ENCODE assay signal across 8 cellular contexts in genomic region chr14:35121887-35122695, GRCh38. TPM values are rescaled to one million over a fixed set of nuclear protein-coding genes. Genes with fewer than 3 reads are reported as not detected.
DNase-seq lines count a peak whose midpoint lies in the region; ATAC-seq and TF ChIP-seq lines count a peak whose summit lies in the region.

TSS of gene PPP2R3C (minus strand) at chr14:35121990. CDS start at chr14:35121959, 31 bp downstream.
TSS of gene PRORP (plus strand) at chr14:35122552. CDS start at chr14:35123246, 694 bp downstream.

- H2AFZ ChIP-seq in DND-41 (ENCODE audit: low read depth, low read length) (peak within 1 kb of the TSS; percentile 88), GM23248 (peak within 1 kb of the TSS; percentile 97)

- TF ChIP-seq CTCF in DND-41 (IDR thresholded peaks at IDR 0.05; ENCODE audit: borderline replicate concordance, extremely low read depth, low read length, poor library complexity, severe bottlenecking) = no peak

- H3K9me3 Mint-ChIP-seq in activated T-helper 1 cell treated with anti-CD3 and anti-CD28 coated beads, Interleukin-12 subunit alpha, Interleukin-12 subunit beta, Interleukin-2, Interleukin-4 antibody, amounts not matched to agents 30 ng/mL and 10 ng/mL and 1 ng/mL, durations not matched to agents 14 hours and 24 hours and 36 hours = no peaks in the 10 kb centered on the region
- no peaks in the 10 kb centered on the region for H3K9me3 Mint-ChIP-seq in naive B cell
- H3K9me3 Mint-ChIP-seq in stimulated activated memory B cell treated with anti-CD40 and anti-IgM and Interleukin-4, amounts not matched to agents 10 μg/mL and 1 μg/mL and 100 μg/mL, for 72 hours = no peaks in the 10 kb centered on the region

- no peaks in the 10 kb centered on the region for H3K9me3 ChIP-seq in DND-41 (ENCODE audit: insufficient read depth, low read length, severe bottlenecking)
- no peaks in the 10 kb centered on the region for H3K9me3 ChIP-seq in GM23248 (ENCODE audit: low read depth)

- H3K4me1 ChIP-seq in DND-41 (ENCODE audit: insufficient read depth, low read length) (peaks cover 69% of the 10 kb centered on the region), GM23248 (ENCODE audit: insufficient read depth) (peaks cover 12% of the 10 kb centered on the region; the same call in 1 of the 2 replicates)

- WGBS in GM23248 (ENCODE audit: low coverage in 1 of 2, low lambda C conversion rate in 2 of 2, missing lambda C conversion rate in 2 of 2), 2 experiments = 1 to 2% methylated on average over 57 of the region's 57 CpGs

- peak within 1 kb of the TSS; percentile 98 for H3K27ac ChIP-seq in DND-41 (ENCODE audit: low read length)
- peak within 1 kb of the TSS; percentile 93 for H3K27ac ChIP-seq in GM23248

- no peaks in the 10 kb centered on the region for H3K27me3 ChIP-seq in DND-41 (ENCODE audit: insufficient read depth, low read length, poor library complexity)
- H3K27me3 ChIP-seq in GM23248 (replicated peaks; ENCODE audit: insufficient read depth) = no peaks in the 10 kb centered on the region

- H3K4me3 ChIP-seq in DND-41 (ENCODE audit: low read depth in 1 of 2, low read length in 2 of 2) = peak within 1 kb of the TSS; percentile 62 to 84
- H3K4me3 ChIP-seq in GM23248 = peak within 1 kb of the TSS; percentile 80

- H3K4me2 ChIP-seq in DND-41 (ENCODE audit: insufficient read depth, low read length) (peak within 1 kb of the TSS; percentile 72), GM23248 (ENCODE audit: unreplicated experiment) (peak within 1 kb of the TSS; percentile 97)

- H4K20me1 ChIP-seq in DND-41 (ENCODE audit: insufficient read depth, low read length) = peaks cover under 1% of the 10 kb centered on the region; the same call in 1 of the 2 replicates
- H4K20me1 ChIP-seq in GM23248 (ENCODE audit: insufficient read depth) = no peaks in the 10 kb centered on the region

- H3K27ac Mint-ChIP-seq in activated T-helper 1 cell treated with anti-CD3 and anti-CD28 coated beads, Interleukin-12 subunit alpha, Interleukin-12 subunit beta, Interleukin-2, Interleukin-4 antibody, amounts not matched to agents 30 ng/mL and 10 ng/mL and 1 ng/mL, durations not matched to agents 14 hours and 24 hours and 36 hours = peak within 1 kb of the TSS; percentile 100
- peak within 1 kb of the TSS; percentile 100 for H3K27ac Mint-ChIP-seq in naive B cell
- H3K27ac Mint-ChIP-seq in stimulated activated memory B cell treated with anti-CD40 and anti-IgM and Interleukin-4, amounts not matched to agents 10 μg/mL and 1 μg/mL and 100 μg/mL, for 72 hours = peak within 1 kb of the TSS; percentile 100

- peaks cover 72% of the 10 kb centered on the region for H3K79me2 ChIP-seq in DND-41 (ENCODE audit: insufficient read depth, low read length)
- H3K79me2 ChIP-seq in GM23248 (ENCODE audit: insufficient read depth) = peaks cover 66% of the 10 kb centered on the region

- intact Hi-C loops in activated T-helper 1 cell treated with anti-CD3 and anti-CD28 coated beads, Interleukin-12 subunit alpha, Interleukin-12 subunit beta, Interleukin-2, Interleukin-4 antibody, amounts not matched to agents 30 ng/mL and 10 ng/mL and 1 ng/mL, durations not matched to agents 14 hours and 24 hours and 36 hours (cut with micrococcal nuclease) = loop anchor here (1.0 to 10.0 kb wide), 15 partner anchors 19 to 1203 kb away; partner anchors contain the start of genes BRMS1L, FAM177A1, INSM2 and MBIP

- no peaks in the 10 kb centered on the region for H3K27me3 Mint-ChIP-seq in activated T-helper 1 cell treated with anti-CD3 and anti-CD28 coated beads, Interleukin-12 subunit alpha, Interleukin-12 subunit beta, Interleukin-2, Interleukin-4 antibody, amounts not matched to agents 30 ng/mL and 10 ng/mL and 1 ng/mL, durations not matched to agents 14 hours and 24 hours and 36 hours (ENCODE audit: insufficient read depth)
- H3K27me3 Mint-ChIP-seq in naive B cell = no peaks in the 10 kb centered on the region
- H3K27me3 Mint-ChIP-seq in stimulated activated memory B cell treated with anti-CD40 and anti-IgM and Interleukin-4, amounts not matched to agents 10 μg/mL and 1 μg/mL and 100 μg/mL, for 72 hours = no peaks in the 10 kb centered on the region

- in situ Hi-C loops in GM23248 (cut with MboI) = no loop called here

- H3K4me1 Mint-ChIP-seq in activated T-helper 1 cell treated with anti-CD3 and anti-CD28 coated beads, Interleukin-12 subunit alpha, Interleukin-12 subunit beta, Interleukin-2, Interleukin-4 antibody, amounts not matched to agents 30 ng/mL and 10 ng/mL and 1 ng/mL, durations not matched to agents 14 hours and 24 hours and 36 hours (ENCODE audit: low read depth) = peaks cover 61% of the 10 kb centered on the region
- H3K4me1 Mint-ChIP-seq in naive B cell = peaks cover 31 to 71% (median 66%) of the 10 kb centered on the region in 3 donors
- H3K4me1 Mint-ChIP-seq in stimulated activated memory B cell treated with anti-CD40 and anti-IgM and Interleukin-4, amounts not matched to agents 10 μg/mL and 1 μg/mL and 100 μg/mL, for 72 hours = peaks cover 57% of the 10 kb centered on the region

- H3K36me3 ChIP-seq in DND-41 (ENCODE audit: insufficient read depth, low read length) (peaks cover 15% of the 10 kb centered on the region; the same call in 1 of the 2 replicates), GM23248 (ENCODE audit: low read depth) (no peaks in the 10 kb centered on the region)

- DNase-seq in DND-41 = peak; percentile 93
- DNase-seq in GM23248 = peak; percentile 94
- DNase-seq in Kasumi-1 (lab: John Stamatoyannopoulos, UW) = peak; percentile 92
- peak; percentile 92 for DNase-seq in RPMI7951 (ENCODE audit: low read depth)
- DNase-seq in activated T-helper 1 cell treated with anti-CD3 and anti-CD28 coated beads, Interleukin-12 subunit alpha, Interleukin-12 subunit beta, Interleukin-2, Interleukin-4 antibody, amounts not matched to agents 30 ng/mL and 10 ng/mL and 1 ng/mL, durations not matched to agents 14 hours and 24 hours and 36 hours (ENCODE audit: low spot score) = peak; percentile 88
- peak; percentile 91 for DNase-seq in fibroblast of gingiva (ENCODE audit: low read depth)
- peak; percentile 93 for DNase-seq in naive B cell

- peaks cover 13% of the 10 kb centered on the region; the same call in 1 of the 2 replicates for H3F3A ChIP-seq in GM23248 (ENCODE audit: insufficient read depth)

- ATAC-seq in DND-41 (ENCODE audit: insufficient read depth, low read depth) (peak; percentile 83), naive B cell (ENCODE audit: low read depth in 2 of 2) (peak; percentile 85)
- ATAC-seq in stimulated activated memory B cell treated with anti-CD40 and anti-IgM and Interleukin-4, amounts not matched to agents 10 μg/mL and 1 μg/mL and 100 μg/mL, for 72 hours = peak; percentile 97

- H3K9ac ChIP-seq in DND-41 (ENCODE audit: low read depth, low read length) (peak within 1 kb of the TSS; percentile 83), GM23248 (peak within 1 kb of the TSS; percentile 92)

- H3K9me2 ChIP-seq in GM23248 (ENCODE audit: insufficient read depth) = no peaks in the 10 kb centered on the region

- peaks cover 31% of the 10 kb centered on the region for H3K36me3 Mint-ChIP-seq in activated T-helper 1 cell treated with anti-CD3 and anti-CD28 coated beads, Interleukin-12 subunit alpha, Interleukin-12 subunit beta, Interleukin-2, Interleukin-4 antibody, amounts not matched to agents 30 ng/mL and 10 ng/mL and 1 ng/mL, durations not matched to agents 14 hours and 24 hours and 36 hours (ENCODE audit: low read depth)
- H3K36me3 Mint-ChIP-seq in naive B cell = peaks cover 0 to 2% of the 10 kb centered on the region in 2 donors
- H3K36me3 Mint-ChIP-seq in stimulated activated memory B cell treated with anti-CD40 and anti-IgM and Interleukin-4, amounts not matched to agents 10 μg/mL and 1 μg/mL and 100 μg/mL, for 72 hours = peaks cover 30% of the 10 kb centered on the region

- H3K4me3 Mint-ChIP-seq in activated T-helper 1 cell treated with anti-CD3 and anti-CD28 coated beads, Interleukin-12 subunit alpha, Interleukin-12 subunit beta, Interleukin-2, Interleukin-4 antibody, amounts not matched to agents 30 ng/mL and 10 ng/mL and 1 ng/mL, durations not matched to agents 14 hours and 24 hours and 36 hours = peak within 1 kb of the TSS; percentile 97
- peak within 1 kb of the TSS; percentile 96 to 100 (median 99) for H3K4me3 Mint-ChIP-seq in naive B cell
- peak within 1 kb of the TSS; percentile 98 for H3K4me3 Mint-ChIP-seq in stimulated activated memory B cell treated with anti-CD40 and anti-IgM and Interleukin-4, amounts not matched to agents 10 μg/mL and 1 μg/mL and 100 μg/mL, for 72 hours

RNA-seq across cellular contexts. Expression of gene PPP2R3C, which starts in this region (rescaled TPM):
- total RNA-seq in GM23248 (2014; rRNA removed; shearing (Covaris generic)) = 18.5 and 25.7 TPM in 2 replicates
- polyA plus RNA-seq in GM23248 (2016; fragmentation: Nextera tagmentation; extraction: Ambion mirVana) (41.2 and 41.7 TPM in 2 replicates), naive B cell (ENCODE audit: low read depth in 6 of 6) (10 to 100 TPM; 50.6 to 78.1 (median 66.2) TPM)
- total RNA-seq in RPMI7951 (2014; rRNA removed; shearing (Covaris generic)) = 41.0 and 59.8 TPM in 2 replicates
- total RNA-seq in activated T-helper 1 cell treated with anti-CD3 and anti-CD28 coated beads, Interleukin-12 subunit alpha, Interleukin-12 subunit beta, Interleukin-2, Interleukin-4 antibody, amounts not matched to agents 30 ng/mL and 10 ng/mL and 1 ng/mL, durations not matched to agents 14 hours and 24 hours and 36 hours = 48.2 and 52.4 TPM in 2 replicates

RNA-seq across cellular contexts. Expression of gene PRORP, which starts in this region (rescaled TPM):
- total RNA-seq in GM23248 (2014; rRNA removed; shearing (Covaris generic)) = 18.2 and 32.7 TPM in 2 replicates
- polyA plus RNA-seq in GM23248 (2016; fragmentation: Nextera tagmentation; extraction: Ambion mirVana) = 23.2 and 24.9 TPM in 2 replicates
- 21.5 and 32.7 TPM in 2 replicates for total RNA-seq in RPMI7951 (2014; rRNA removed; shearing (Covaris generic))
- total RNA-seq in activated T-helper 1 cell treated with anti-CD3 and anti-CD28 coated beads, Interleukin-12 subunit alpha, Interleukin-12 subunit beta, Interleukin-2, Interleukin-4 antibody, amounts not matched to agents 30 ng/mL and 10 ng/mL and 1 ng/mL, durations not matched to agents 14 hours and 24 hours and 36 hours = 34.1 and 38.0 TPM in 2 replicates
- 10 to 100 TPM; 23.9 to 43.6 (median 28.8) TPM for polyA plus RNA-seq in naive B cell (ENCODE audit: low read depth in 6 of 6)

Comparison
In these comparisons a context has a peak if more than half of its experiments do, and no peak if none do; other contexts are left out.
1. Peak in every context shown above with its lines: DNase-seq, ATAC-seq, H3K4me3 ChIP-seq and H3K27ac ChIP-seq.